Comparison of ENCODE assay signal across 10 cellular contexts in the genomic region with DNA sequence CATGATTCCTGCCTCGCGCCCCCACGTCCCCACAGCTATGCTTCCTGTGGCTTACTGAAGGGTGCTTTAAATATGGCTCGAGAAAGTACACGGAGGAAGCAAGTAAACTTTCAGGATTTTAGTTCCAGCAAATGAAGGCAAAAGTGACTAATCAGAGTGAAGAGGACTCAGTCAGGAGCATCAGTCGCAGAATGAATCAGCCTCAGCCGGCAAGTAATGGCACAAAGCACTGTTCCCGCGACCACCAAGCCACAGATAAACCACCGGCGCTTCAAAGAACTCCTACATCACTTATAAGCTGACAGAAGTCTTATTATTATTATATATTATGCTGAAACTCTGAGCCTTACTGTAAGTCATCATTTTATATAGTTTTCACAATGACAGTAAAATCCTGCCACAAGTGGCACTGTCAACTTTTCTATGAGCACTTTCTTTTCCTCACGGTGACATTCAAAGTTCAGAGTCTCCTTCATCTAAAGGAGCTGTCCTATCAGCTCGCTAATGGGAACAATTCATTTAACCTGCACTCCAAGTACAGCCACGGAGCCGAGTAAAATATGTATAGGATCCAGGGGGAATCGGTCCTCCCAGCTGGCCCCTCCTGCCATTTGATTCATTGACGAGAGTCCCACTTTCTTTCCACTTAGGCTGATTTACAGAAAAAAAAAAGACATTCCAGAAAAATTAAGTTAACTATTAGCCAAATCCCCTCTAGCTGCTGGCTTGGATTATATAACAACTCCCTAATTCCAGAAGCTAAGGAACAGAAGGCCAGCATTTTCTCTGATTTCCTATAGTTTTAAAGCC.
DNase-seq lines count a peak whose midpoint lies in the region; ATAC-seq and TF ChIP-seq lines count a peak whose summit lies in the region.
"Had no signal": no experiment of that assay in that cellular context is flagged by ENCODE, and none has a peak within 500 bp of the region (broad histone marks: within the 10 kb centered on the region; RNA-seq: fewer than 3 reads in every experiment).

No MANE protein-coding gene starts in this region.

- no peak for TF ChIP-seq CTCF in progenitor cell of endocrine pancreas (IDR thresholded peaks at IDR 0.05; ENCODE audit: unreplicated experiment)

- peaks cover 0 to 14% of the 10 kb centered on the region in 2 donors for H3K9me3 Mint-ChIP-seq in activated naive CD4-positive, alpha-beta T cell treated with anti-CD3 and anti-CD28 coated beads, Interleukin-2, amount 50 U/mL, for 72 hours
- no peaks in the 10 kb centered on the region for H3K9me3 Mint-ChIP-seq in progenitor cell of endocrine pancreas (ENCODE audit: low read depth)
- no peaks in the 10 kb centered on the region for H3K9me3 Mint-ChIP-seq in stimulated activated memory B cell treated with anti-CD40 and anti-IgM and Interleukin-4, amounts not matched to agents 10 μg/mL and 1 μg/mL and 100 μg/mL, for 72 hours

- H3K4me1 Mint-ChIP-seq in progenitor cell of endocrine pancreas (ENCODE audit: low read depth): peaks cover 40% of the 10 kb centered on the region
- peaks cover 14% of the 10 kb centered on the region for H3K4me1 Mint-ChIP-seq in stimulated activated memory B cell treated with anti-CD40 and anti-IgM and Interleukin-4, amounts not matched to agents 10 μg/mL and 1 μg/mL and 100 μg/mL, for 72 hours

- DNase-seq in activated CD4-positive, alpha-beta T cell treated with anti-CD3 and anti-CD28 coated beads for 48 hours: peak; percentile 91
- DNase-seq in activated naive CD4-positive, alpha-beta T cell treated with anti-CD3 and anti-CD28 coated beads, Interleukin-2, amount 50 U/mL, for 72 hours (ENCODE audit: low spot score in 2 of 2): peak; percentile 83 to 86
- DNase-seq in progenitor cell of endocrine pancreas (ENCODE audit: low spot score, unreplicated experiment): no peak
- no peak for DNase-seq in NCI-H2107 (lab: John Stamatoyannopoulos, UW)
- DNase-seq in NCI-H146 treated with DMSO at 0.1 percent for 48 hours (lab: John Stamatoyannopoulos, UW; ENCODE audit: unreplicated experiment): no peak
- DNase-seq: GDM1, NCI-H446 had no signal

- no peak overlapping the region for H3K4me3 Mint-ChIP-seq in progenitor cell of endocrine pancreas (ENCODE audit: low read depth)
- H3K4me3 Mint-ChIP-seq in stimulated activated memory B cell treated with anti-CD40 and anti-IgM and Interleukin-4, amounts not matched to agents 10 μg/mL and 1 μg/mL and 100 μg/mL, for 72 hours: no peak overlapping the region

- H3K27me3 Mint-ChIP-seq in progenitor cell of endocrine pancreas: peaks cover 10% of the 10 kb centered on the region
- H3K27me3 Mint-ChIP-seq in stimulated activated memory B cell treated with anti-CD40 and anti-IgM and Interleukin-4, amounts not matched to agents 10 μg/mL and 1 μg/mL and 100 μg/mL, for 72 hours: peaks cover under 1% of the 10 kb centered on the region

- H3K27ac Mint-ChIP-seq in activated naive CD4-positive, alpha-beta T cell treated with anti-CD3 and anti-CD28 coated beads, Interleukin-2, amount 50 U/mL, for 72 hours: peak overlapping the region; percentile 85 to 98
- H3K27ac Mint-ChIP-seq in progenitor cell of endocrine pancreas: peak overlapping the region; percentile 42
- H3K27ac Mint-ChIP-seq in stimulated activated memory B cell treated with anti-CD40 and anti-IgM and Interleukin-4, amounts not matched to agents 10 μg/mL and 1 μg/mL and 100 μg/mL, for 72 hours: no peak overlapping the region

- peak; percentile 95 to 96 for ATAC-seq in activated naive CD4-positive, alpha-beta T cell treated with anti-CD3 and anti-CD28 coated beads, Interleukin-2, amount 50 U/mL, for 72 hours
- peak; percentile 67 for ATAC-seq in stimulated activated memory B cell treated with anti-CD40 and anti-IgM and Interleukin-4, amounts not matched to agents 10 μg/mL and 1 μg/mL and 100 μg/mL, for 72 hours
- ATAC-seq in HG03108 (IDR thresholded peaks at IDR 0.05; ENCODE audit: unreplicated experiment): no peak
- no peak for ATAC-seq in HG03175 (IDR thresholded peaks at IDR 0.05; ENCODE audit: unreplicated experiment)

- peaks cover 0 to 22% of the 10 kb centered on the region in 2 donors for H3K36me3 Mint-ChIP-seq in activated naive CD4-positive, alpha-beta T cell treated with anti-CD3 and anti-CD28 coated beads, Interleukin-2, amount 50 U/mL, for 72 hours
- no peaks in the 10 kb centered on the region for H3K36me3 Mint-ChIP-seq in progenitor cell of endocrine pancreas (ENCODE audit: insufficient read depth)
- H3K36me3 Mint-ChIP-seq in stimulated activated memory B cell treated with anti-CD40 and anti-IgM and Interleukin-4, amounts not matched to agents 10 μg/mL and 1 μg/mL and 100 μg/mL, for 72 hours: no peaks in the 10 kb centered on the region

Comparison
In these comparisons a context has a peak if more than half of its experiments do, and no peak if none do; other contexts are left out.
1. DNase-seq: peak in activated CD4-positive, alpha-beta T cell treated with anti-CD3 and anti-CD28 coated beads for 48 hours (single experiment) and activated naive CD4-positive, alpha-beta T cell treated with anti-CD3 and anti-CD28 coated beads, Interleukin-2, amount 50 U/mL, for 72 hours (2 of 2); none in progenitor cell of endocrine pancreas (single experiment), NCI-H2107 (single experiment) and NCI-H146 treated with DMSO at 0.1 percent for 48 hours (single experiment).
2. ATAC-seq: peak in activated naive CD4-positive, alpha-beta T cell treated with anti-CD3 and anti-CD28 coated beads, Interleukin-2, amount 50 U/mL, for 72 hours (2 of 2) and stimulated activated memory B cell treated with anti-CD40 and anti-IgM and Interleukin-4, amounts not matched to agents 10 μg/mL and 1 μg/mL and 100 μg/mL, for 72 hours (single experiment); none in HG03108 (single experiment) and HG03175 (single experiment).